ENCODE assay signal across 10 cellular contexts in genomic region chr16:79509221-79509631, GRCh38.
A peak's percentile ranks its signal among the peaks of the same experiment; 100 is the strongest.
DNase-seq lines count a peak whose midpoint lies in the region; ATAC-seq and TF ChIP-seq lines count a peak whose summit lies in the region.
"Had no signal": no experiment of that assay in that cellular context is flagged by ENCODE, and none has a peak within 500 bp of the region (broad histone marks: within the 10 kb centered on the region; RNA-seq: fewer than 3 reads in every experiment).

No MANE protein-coding gene starts in this region.

- no peak overlapping the region for H3K4me3 ChIP-seq in testis

- no peaks in the 10 kb centered on the region for H3K36me3 ChIP-seq in testis (ENCODE audit: low read depth, missing control alignments)

- H3K27me3 ChIP-seq in testis = no peaks in the 10 kb centered on the region

- no peaks in the 10 kb centered on the region for H3K9me3 ChIP-seq in testis

- DNase-seq in DMS79 treated with DMSO at 0.1 percent for 48 hours (lab: John Stamatoyannopoulos, UW) (peak; percentile 32), DMS79 (lab: John Stamatoyannopoulos, UW) (no peak), SHP77 treated with DMSO at 0.1 percent for 48 hours (lab: John Stamatoyannopoulos, UW) (peak; percentile 64), hippocampal formation (lab: John Stamatoyannopoulos, UW) (peak; percentile 61 to 69), testis (peak; percentile 30), NCI-H1436 treated with DMSO at 0.1 percent for 48 hours (lab: John Stamatoyannopoulos, UW) (no peak), T-helper 9 cell (no peak)
- DNase-seq: glutamatergic neuron had no signal

- no peak for TF ChIP-seq POLR2A in testis (IDR thresholded peaks at IDR 0.05)

- no peak for TF ChIP-seq CTCF in testis (IDR thresholded peaks at IDR 0.05)

- ATAC-seq in HG03097 (IDR thresholded peaks at IDR 0.05; ENCODE audit: low FRiP score, unreplicated experiment) = no peak

- intact Hi-C loops in testis (cut with DNase I; ENCODE audit: low total_unique reads) = no loop called here

- H3K4me1 ChIP-seq in testis = no peaks in the 10 kb centered on the region

- H3K27ac ChIP-seq in testis = no peak overlapping the region
- H3K27ac ChIP-seq: 22Rv1 had no signal

- 80 to 91% methylated on average over 6 to 9 of the region's 9 CpGs for WGBS in testis, 2 donors

Comparison
In these comparisons a context has a peak if more than half of its experiments do, and no peak if none do; other contexts are left out.
1. DNase-seq: peak in DMS79 treated with DMSO at 0.1 percent for 48 hours (single experiment), SHP77 treated with DMSO at 0.1 percent for 48 hours (single experiment), hippocampal formation (2 of 2) and testis (single experiment); none in DMS79 (single experiment), NCI-H1436 treated with DMSO at 0.1 percent for 48 hours (single experiment) and T-helper 9 cell (single experiment).